Comparison of ENCODE assay signal across 8 cellular contexts in genomic region chr10:59362991-59363390, GRCh38. TPM values are rescaled to one million over a fixed set of nuclear protein-coding genes. Genes with fewer than 3 reads are reported as not detected.
A peak's percentile ranks its signal among the peaks of the same experiment; 100 is the strongest.
DNase-seq lines count a peak whose midpoint lies in the region; ATAC-seq and TF ChIP-seq lines count a peak whose summit lies in the region.

No MANE protein-coding gene starts in this region.

- no peaks in the 10 kb centered on the region for H3K4me1 ChIP-seq in breast epithelium

- no peak for TF ChIP-seq CTCF in breast epithelium (IDR thresholded peaks at IDR 0.05)

- H3K27ac ChIP-seq in breast epithelium, result peak overlapping the region; percentile 77 to 84

- intact Hi-C loops in breast epithelium (cut with DNase I; ENCODE audit: low total_unique reads), result no loop called here

- no peaks in the 10 kb centered on the region for H3K9me3 ChIP-seq in breast epithelium

- TF ChIP-seq POLR2A in breast epithelium (IDR thresholded peaks at IDR 0.05), result no peak

- DNase-seq in NCI-H2227 (lab: John Stamatoyannopoulos, UW; ENCODE audit: unreplicated experiment), result peak; percentile 79
- peak; percentile 58 to 60 for DNase-seq in breast epithelium (ENCODE audit: low spot score in 2 of 2)
- peak; percentile 46 for DNase-seq in iPS-NIHi11 (ENCODE audit: low spot score)
- DNase-seq in skeletal muscle cell (ENCODE audit: low read depth), result no peak
- DNase-seq in GDM1 (lab: John Stamatoyannopoulos, UW), result no peak

- peak overlapping the region; percentile 60 to 75 (median 62) for H3K4me3 ChIP-seq in breast epithelium
- peak overlapping the region; percentile 55 for H3K4me3 ChIP-seq in skeletal muscle cell (ENCODE audit: low read depth, low read length)

- no peaks in the 10 kb centered on the region for H3K27me3 ChIP-seq in breast epithelium

- no peaks in the 10 kb centered on the region for H3K36me3 ChIP-seq in breast epithelium

- peak; percentile 24 for ATAC-seq in GM18868 (IDR thresholded peaks at IDR 0.05; ENCODE audit: unreplicated experiment)
- ATAC-seq in HG03520 (IDR thresholded peaks at IDR 0.05; ENCODE audit: unreplicated experiment), result no peak
- ATAC-seq in HG02588 (IDR thresholded peaks at IDR 0.05; ENCODE audit: unreplicated experiment), result no peak

RNA-seq across cellular contexts. Expression of gene FAM13C, which starts 0.6 kb away (rescaled TPM):
- 10 to 100 TPM in 2 of 3 donors, 1 to 10 TPM in 1; 6.9 to 17.8 (median 13.9) TPM for total RNA-seq in breast epithelium

Comparison
In these comparisons a context has a peak if more than half of its experiments do, and no peak if none do; other contexts are left out.
1. DNase-seq: peak in NCI-H2227 (single experiment), breast epithelium (2 of 2) and iPS-NIHi11 (single experiment); none in skeletal muscle cell (single experiment) and GDM1 (single experiment).